ENCODE assay signal across 8 cellular contexts in genomic region chr9:136122425-136123383, GRCh38. TPM values are rescaled to one million over a fixed set of nuclear protein-coding genes. Genes with fewer than 3 reads are reported as not detected.
DNase-seq lines count a peak whose midpoint lies in the region; ATAC-seq and TF ChIP-seq lines count a peak whose summit lies in the region.

No MANE protein-coding gene starts in this region.

- no peaks in the 10 kb centered on the region; the same call in 1 of the 2 replicates for H3K79me2 ChIP-seq in GM23338 (replicated peaks; ENCODE audit: insufficient read depth)

- H3K4me2 ChIP-seq in GM23338: 0 out of 2 replicates have a peak overlapping the region, but pooled peaks have one; percentile 51

- H3K36me3 ChIP-seq in GM23338 (ENCODE audit: insufficient read depth): no peaks in the 10 kb centered on the region
- H3K36me3 ChIP-seq in Panc1 (ENCODE audit: control insufficient read depth, insufficient read depth, low read length): no peaks in the 10 kb centered on the region

- H3K9me2 ChIP-seq in GM23338 (ENCODE audit: insufficient read depth): peaks cover 4% of the 10 kb centered on the region; the same call in 1 of the 2 replicates

- TF ChIP-seq CTCF in GM23338 (conservative IDR thresholded peaks at IDR 0.05; ENCODE audit: low read depth in 2 of 2): peak; percentile 89 to 99
- TF ChIP-seq CTCF in Panc1 (IDR thresholded peaks at IDR 0.05): peak; percentile 93
- peak; percentile 97 for TF ChIP-seq CTCF in neural crest cell (conservative IDR thresholded peaks at IDR 0.05)

- no TSS peak for BruUV-seq in Panc1 (replicated peaks; lab: Mats Ljungman, UMichigan)

- CTCF ChIA-PET in Panc1 (lab: Charles Lee): interaction anchor here (0.6 to 2.2 kb wide), 2 partner anchors 34 to 155 kb away, joined by 3 to 12 read pairs; no protein-coding TSS in a partner anchor

- H3K9me3 ChIP-seq in Panc1 (ENCODE audit: control insufficient read depth, insufficient read depth, low read depth, low read length): no peaks in the 10 kb centered on the region

- no peaks in the 10 kb centered on the region for H3K36me3 Mint-ChIP-seq in GM23338 (ENCODE audit: low read depth)
- no peaks in the 10 kb centered on the region for H3K36me3 Mint-ChIP-seq in neural crest cell (ENCODE audit: low read depth)

- H3K4me3 Mint-ChIP-seq in GM23338 (no peak overlapping the region; the same call in 2 of the 3 replicates), neural crest cell (peak overlapping the region; percentile 81)

- H3K27me3 ChIP-seq in GM23338 (ENCODE audit: insufficient read depth) (no peaks in the 10 kb centered on the region), Panc1 (ENCODE audit: control insufficient read depth, insufficient read depth, low read length) (no peaks in the 10 kb centered on the region)

- H4K20me1 ChIP-seq in GM23338 (replicated peaks; ENCODE audit: insufficient read depth): no peaks in the 10 kb centered on the region; the same call in 1 of the 2 replicates

- DNase-seq in AG20443 (ENCODE audit: low spot score) (peak; percentile 83), GM23338 (ENCODE audit: low spot score) (peak; percentile 84), Panc1 (ENCODE audit: low read depth, low spot score) (no peak), activated T-helper 1 cell treated with Interleukin-2 at 50 U/mL for 16 hours (ENCODE audit: low read depth) (peak; percentile 63), fibroblast of peridontal ligament (ENCODE audit: extremely low read depth) (peak; percentile 35), neural crest cell (ENCODE audit: low read depth, low spot score) (peak; percentile 85), substantia nigra (lab: John Stamatoyannopoulos, UW) (peak in 47 of 49 donors; percentile 22 to 92 (median 64))

- in situ Hi-C loops in Panc1 (cut with HindIII; ENCODE audit: low pct_unique_long_range_greater_than_20kb, low sequenced_read_pairs): no loop called here

- no peak overlapping the region for H2AFZ ChIP-seq in GM23338

- H3K27ac ChIP-seq in GM23338 (ENCODE audit: low read depth): no peak overlapping the region
- 0 out of 2 replicates have a peak overlapping the region, but pooled peaks have one; percentile 4 for H3K27ac ChIP-seq in Panc1 (ENCODE audit: low read length)
- peak overlapping the region; percentile 45 for H3K27ac ChIP-seq in substantia nigra (ENCODE audit: low read depth, low read length, poor library complexity, severe bottlenecking)

- peaks cover 15% of the 10 kb centered on the region for H3K27me3 Mint-ChIP-seq in GM23338 (ENCODE audit: insufficient read depth, low read depth, poor library complexity)
- peaks cover 10% of the 10 kb centered on the region for H3K27me3 Mint-ChIP-seq in neural crest cell (ENCODE audit: low read depth)

- no peaks in the 10 kb centered on the region for H3K9me3 Mint-ChIP-seq in GM23338
- peaks cover 5% of the 10 kb centered on the region for H3K9me3 Mint-ChIP-seq in neural crest cell

- no peak overlapping the region for H3K4me3 ChIP-seq in GM23338
- H3K4me3 ChIP-seq in Panc1 (ENCODE audit: low read depth in 2 of 2, low read length in 2 of 2): no peak overlapping the region

- H3K4me1 ChIP-seq in GM23338 (ENCODE audit: insufficient read depth): peaks cover 4% of the 10 kb centered on the region; the same call in 1 of the 2 replicates
- H3K4me1 ChIP-seq in Panc1 (ENCODE audit: control insufficient read depth, insufficient read depth, low read length): peaks cover 8% of the 10 kb centered on the region

- H3K27ac Mint-ChIP-seq in GM23338 (no peak overlapping the region), neural crest cell (ENCODE audit: unreplicated experiment) (no peak overlapping the region)

- ATAC-seq in GM23338 (peak; percentile 18), Panc1 (peak; percentile 58), HG03108 (IDR thresholded peaks at IDR 0.05; ENCODE audit: unreplicated experiment) (no peak)

- POLR2A ChIA-PET in Panc1 (lab: Charles Lee): no interaction called here

- H3K4me1 Mint-ChIP-seq in GM23338 (no peaks in the 10 kb centered on the region; the same call in 2 of the 3 replicates), neural crest cell (no peaks in the 10 kb centered on the region)

- 0 out of 2 replicates have a peak, but pooled peaks cover 4% of the 10 kb centered on the region for H3F3A ChIP-seq in GM23338 (replicated peaks; ENCODE audit: low read depth)

- intact Hi-C loops in Panc1 (cut with micrococcal nuclease; ENCODE audit: unreplicated experiment): loop anchor here (2.0 kb wide), 1 partner anchor 156 kb away; no protein-coding TSS in a partner anchor

TF ChIP-seq in GM23338, 12 proteins besides CTCF, POLR2A, EP300 and RAD21 (continues in another document):
- TF ChIP-seq JUNB (IDR thresholded peaks at IDR 0.05; ENCODE audit: unreplicated experiment) (no peak), STAT1 (IDR thresholded peaks at IDR 0.05; ENCODE audit: unreplicated experiment) (no peak), CREB1 (CRISPR knock-in tag; IDR thresholded peaks at IDR 0.05; ENCODE audit: low read depth) (no peak), ZNF331 (CRISPR knock-in tag; IDR thresholded peaks at IDR 0.05; ENCODE audit: low read depth) (no peak), REST (IDR thresholded peaks at IDR 0.05; ENCODE audit: unreplicated experiment) (no peak), EZH2 (IDR thresholded peaks at IDR 0.05; ENCODE audit: low read depth, unreplicated experiment) (no peak), NANOG (IDR thresholded peaks at IDR 0.05; ENCODE audit: borderline replicate concordance) (no peak)
- TF ChIP-seq, protein P1, sequence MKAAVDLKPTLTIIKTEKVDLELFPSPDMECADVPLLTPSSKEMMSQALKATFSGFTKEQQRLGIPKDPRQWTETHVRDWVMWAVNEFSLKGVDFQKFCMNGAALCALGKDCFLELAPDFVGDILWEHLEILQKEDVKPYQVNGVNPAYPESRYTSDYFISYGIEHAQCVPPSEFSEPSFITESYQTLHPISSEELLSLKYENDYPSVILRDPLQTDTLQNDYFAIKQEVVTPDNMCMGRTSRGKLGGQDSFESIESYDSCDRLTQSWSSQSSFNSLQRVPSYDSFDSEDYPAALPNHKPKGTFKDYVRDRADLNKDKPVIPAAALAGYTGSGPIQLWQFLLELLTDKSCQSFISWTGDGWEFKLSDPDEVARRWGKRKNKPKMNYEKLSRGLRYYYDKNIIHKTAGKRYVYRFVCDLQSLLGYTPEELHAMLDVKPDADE (IDR thresholded peaks at IDR 0.05): no peak

RNA-seq across cellular contexts. Expression of gene TMEM250, which starts 4.0 kb away (rescaled TPM):
- total RNA-seq in GM23338 (2014; rRNA removed; shearing (Covaris generic)): 32.6 and 39.2 TPM in 2 replicates
- polyA plus RNA-seq in GM23338 (2016; fragmentation: Nextera tagmentation; extraction: Ambion mirVana): 11.8 and 12.2 TPM in 2 replicates
- total RNA-seq in Panc1 (2021; ENCODE audit: unreplicated experiment) (34.0 TPM), neural crest cell (37.4 and 39.0 TPM in 2 replicates)
- polyA plus RNA-seq in Panc1 (2012; ENCODE audit: insufficient read length): 41.1 TPM

RNA-seq across cellular contexts. Expression of gene NACC2, which starts 27.6 kb away (rescaled TPM):
- 16.5 and 20.8 TPM in 2 replicates for total RNA-seq in GM23338 (2014; rRNA removed; shearing (Covaris generic))
- 3.2 and 3.8 TPM in 2 replicates for polyA plus RNA-seq in GM23338 (2016; fragmentation: Nextera tagmentation; extraction: Ambion mirVana)
- 62.0 TPM for total RNA-seq in Panc1 (2021; ENCODE audit: unreplicated experiment)
- polyA plus RNA-seq in Panc1 (2012; ENCODE audit: insufficient read length): 46.2 TPM
- total RNA-seq in neural crest cell: 8.1 and 8.6 TPM in 2 replicates
